ENCODE assay signal across 11 cellular contexts in the genomic region with DNA sequence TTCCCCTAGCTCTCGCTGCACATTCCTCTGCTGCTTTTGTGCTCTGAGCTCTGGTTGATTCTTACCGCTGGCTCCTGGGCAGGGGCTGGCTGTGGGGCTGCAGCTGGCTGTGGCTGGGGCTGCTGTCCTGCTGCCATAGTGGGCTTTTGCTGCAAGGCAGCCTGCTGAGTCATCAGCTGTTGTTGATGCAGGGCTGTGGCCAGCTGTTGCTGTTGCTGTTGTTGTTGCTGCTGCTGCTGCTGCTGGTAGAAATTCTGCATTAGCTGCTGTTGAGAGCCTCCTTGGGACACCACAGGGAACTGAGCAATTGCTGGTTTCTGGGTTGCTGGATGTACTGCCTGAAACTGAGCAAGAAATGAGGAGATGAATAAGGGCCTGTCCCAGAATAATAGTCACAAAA.
DNase-seq lines count a peak whose midpoint lies in the region; ATAC-seq and TF ChIP-seq lines count a peak whose summit lies in the region.
"Had no signal": no experiment of that assay in that cellular context is flagged by ENCODE, and none has a peak within 500 bp of the region (broad histone marks: within the 10 kb centered on the region; RNA-seq: fewer than 3 reads in every experiment).

No MANE protein-coding gene starts in this region.

- H2AK5ac ChIP-seq in H9 (ENCODE audit: insufficient read length, low read length), result no peak overlapping the region

- WGBS in H9 (ENCODE audit: extremely low coverage, insufficient read length, low lambda C conversion rate), result no CpG with 5 or more reads among the region's 2 CpGs

- no peak overlapping the region for H4K8ac ChIP-seq in H9 (replicated peaks; ENCODE audit: insufficient read length, low read depth, low read length)

- H3K4ac ChIP-seq in H9 (ENCODE audit: low read depth, low read length), result no peak overlapping the region

- no peaks in the 10 kb centered on the region for H4K20me1 ChIP-seq in H9 (ENCODE audit: control insufficient read depth, insufficient read depth, insufficient read length)

- H3K4me1 Mint-ChIP-seq in H9, result peaks cover 14 to 21% of the 10 kb centered on the region in 2 experiments
- H3K4me1 Mint-ChIP-seq in activated CD4-positive, alpha-beta T cell treated with anti-CD3 and anti-CD28 coated beads, Interleukin-2, amount 10 ng/mL, durations not matched to agents 7 days and 5 days, result peaks cover 4% of the 10 kb centered on the region
- peaks cover 8% of the 10 kb centered on the region for H3K4me1 Mint-ChIP-seq in activated T-helper 1 cell treated with anti-CD3 and anti-CD28 coated beads, Interleukin-12 subunit alpha, Interleukin-12 subunit beta, Interleukin-2, Interleukin-4 antibody, amounts not matched to agents 30 ng/mL and 10 ng/mL and 1 ng/mL, durations not matched to agents 14 hours and 24 hours and 36 hours (ENCODE audit: low read depth)

- no peaks in the 10 kb centered on the region for H3K79me2 ChIP-seq in H9 (ENCODE audit: insufficient read depth, low read length)

- CTCF ChIA-PET in activated CD4-positive, alpha-beta T cell treated with anti-CD3 and anti-CD28 coated beads, Interleukin-2, amount 10 ng/mL, durations not matched to agents 7 days and 5 days (lab: Charles Lee), result no interaction called here

- no peak overlapping the region for H2BK12ac ChIP-seq in H9 (ENCODE audit: insufficient read length, low read depth, low read length)

- POLR2A ChIA-PET in activated CD4-positive, alpha-beta T cell treated with anti-CD3 and anti-CD28 coated beads, Interleukin-2, amount 10 ng/mL, durations not matched to agents 7 days and 5 days (lab: Charles Lee), result no interaction called here

- H4K91ac ChIP-seq in H9 (ENCODE audit: insufficient read length, low read depth, low read length), result no peak overlapping the region

- H3K4me3 ChIP-seq in cardiac fibroblast (replicated peaks in 1 of 2; ENCODE audit: low read depth in 2 of 2, low read length in 2 of 2), result no peak overlapping the region
- H3K4me3 ChIP-seq: tibial artery had no signal

- H3K4me1 ChIP-seq in H9 (ENCODE audit: insufficient read depth, low read length), result no peaks in the 10 kb centered on the region

- H3K9me3 Mint-ChIP-seq in H9, result no peaks in the 10 kb centered on the region
- H3K9me3 Mint-ChIP-seq in activated CD4-positive, alpha-beta T cell treated with anti-CD3 and anti-CD28 coated beads, Interleukin-2, amount 10 ng/mL, durations not matched to agents 7 days and 5 days, result peaks cover 5% of the 10 kb centered on the region
- H3K9me3 Mint-ChIP-seq in activated T-helper 1 cell treated with anti-CD3 and anti-CD28 coated beads, Interleukin-12 subunit alpha, Interleukin-12 subunit beta, Interleukin-2, Interleukin-4 antibody, amounts not matched to agents 30 ng/mL and 10 ng/mL and 1 ng/mL, durations not matched to agents 14 hours and 24 hours and 36 hours, result peaks cover 4% of the 10 kb centered on the region

- H3K4me3 Mint-ChIP-seq in H9, result no peak overlapping the region
- no peak overlapping the region for H3K4me3 Mint-ChIP-seq in activated CD4-positive, alpha-beta T cell treated with anti-CD3 and anti-CD28 coated beads, Interleukin-2, amount 10 ng/mL, durations not matched to agents 7 days and 5 days
- no peak overlapping the region for H3K4me3 Mint-ChIP-seq in activated T-helper 1 cell treated with anti-CD3 and anti-CD28 coated beads, Interleukin-12 subunit alpha, Interleukin-12 subunit beta, Interleukin-2, Interleukin-4 antibody, amounts not matched to agents 30 ng/mL and 10 ng/mL and 1 ng/mL, durations not matched to agents 14 hours and 24 hours and 36 hours

- H3K27ac Mint-ChIP-seq in H9, result peak overlapping the region; percentile 24 to 85 (median 69)
- H3K27ac Mint-ChIP-seq in activated CD4-positive, alpha-beta T cell treated with anti-CD3 and anti-CD28 coated beads, Interleukin-2, amount 10 ng/mL, durations not matched to agents 7 days and 5 days, result no peak overlapping the region
- no peak overlapping the region for H3K27ac Mint-ChIP-seq in activated T-helper 1 cell treated with anti-CD3 and anti-CD28 coated beads, Interleukin-12 subunit alpha, Interleukin-12 subunit beta, Interleukin-2, Interleukin-4 antibody, amounts not matched to agents 30 ng/mL and 10 ng/mL and 1 ng/mL, durations not matched to agents 14 hours and 24 hours and 36 hours

- H3K56ac ChIP-seq in H9 (ENCODE audit: insufficient read length, low read depth, low read length), result no peak overlapping the region

- no peaks in the 10 kb centered on the region for H3K27me3 Mint-ChIP-seq in H9 (ENCODE audit: low read depth)
- no peaks in the 10 kb centered on the region for H3K27me3 Mint-ChIP-seq in activated CD4-positive, alpha-beta T cell treated with anti-CD3 and anti-CD28 coated beads, Interleukin-2, amount 10 ng/mL, durations not matched to agents 7 days and 5 days
- H3K27me3 Mint-ChIP-seq in activated T-helper 1 cell treated with anti-CD3 and anti-CD28 coated beads, Interleukin-12 subunit alpha, Interleukin-12 subunit beta, Interleukin-2, Interleukin-4 antibody, amounts not matched to agents 30 ng/mL and 10 ng/mL and 1 ng/mL, durations not matched to agents 14 hours and 24 hours and 36 hours (ENCODE audit: insufficient read depth), result no peaks in the 10 kb centered on the region

- no peak overlapping the region for H3K9ac ChIP-seq in H9 (ENCODE audit: extremely low read depth, insufficient read length, low read length)

- H3K36me3 Mint-ChIP-seq in H9 (ENCODE audit: insufficient read depth in 1 of 3, low read depth in 3 of 3), result peaks cover 25 to 58% (median 43%) of the 10 kb centered on the region in 3 experiments; a peak in 6 of 7 replicates
- peaks cover 79% of the 10 kb centered on the region for H3K36me3 Mint-ChIP-seq in activated CD4-positive, alpha-beta T cell treated with anti-CD3 and anti-CD28 coated beads, Interleukin-2, amount 10 ng/mL, durations not matched to agents 7 days and 5 days (ENCODE audit: low read depth)
- H3K36me3 Mint-ChIP-seq in activated T-helper 1 cell treated with anti-CD3 and anti-CD28 coated beads, Interleukin-12 subunit alpha, Interleukin-12 subunit beta, Interleukin-2, Interleukin-4 antibody, amounts not matched to agents 30 ng/mL and 10 ng/mL and 1 ng/mL, durations not matched to agents 14 hours and 24 hours and 36 hours (ENCODE audit: low read depth), result peaks cover 68% of the 10 kb centered on the region

- H4K5ac ChIP-seq in H9 (ENCODE audit: insufficient read length, low read depth, low read length), result no peak overlapping the region

- no peak overlapping the region for H3K4me2 ChIP-seq in H9 (ENCODE audit: insufficient read depth, insufficient read length, low read length)

- H3K9me3 ChIP-seq in H9 (ENCODE audit: control insufficient read depth, low read depth, low read length), result no peaks in the 10 kb centered on the region
- H3K9me3 ChIP-seq: tibial artery had no signal

- H3K23ac ChIP-seq in H9 (ENCODE audit: insufficient read length, low read depth, low read length), result no peak overlapping the region

- H3K23me2 ChIP-seq in H9 (ENCODE audit: insufficient read length, low read depth, low read length, poor library complexity, severe bottlenecking), result no peaks in the 10 kb centered on the region

- intact Hi-C loops in activated T-helper 1 cell treated with anti-CD3 and anti-CD28 coated beads, Interleukin-12 subunit alpha, Interleukin-12 subunit beta, Interleukin-2, Interleukin-4 antibody, amounts not matched to agents 30 ng/mL and 10 ng/mL and 1 ng/mL, durations not matched to agents 14 hours and 24 hours and 36 hours (cut with micrococcal nuclease), result no loop called here

- no peaks in the 10 kb centered on the region for H3K79me1 ChIP-seq in H9 (ENCODE audit: insufficient read depth, low read depth, low read length, poor library complexity, severe bottlenecking)

- H3K27me3 ChIP-seq in H9 (ENCODE audit: insufficient read depth, low read length), result no peaks in the 10 kb centered on the region
- no peaks in the 10 kb centered on the region for H3K27me3 ChIP-seq in layer of hippocampus (ENCODE audit: control insufficient read depth, insufficient read depth, low read length)
- H3K27me3 ChIP-seq: tibial artery had no signal

- H3T11ph ChIP-seq in H9 (ENCODE audit: low read length), result no peak overlapping the region

- no peak overlapping the region; the same call in 1 of the 2 replicates for H3K14ac ChIP-seq in H9 (ENCODE audit: insufficient read depth, low read length)

- no peak for TF ChIP-seq CTCF in H9 (conservative IDR thresholded peaks at IDR 0.05)
- peak; percentile 16 for TF ChIP-seq CTCF in cardiac fibroblast (IDR thresholded peaks at IDR 0.05; ENCODE audit: low read depth, low read length)

- no peak overlapping the region for H2BK5ac ChIP-seq in H9 (ENCODE audit: insufficient read length, low read length)

- no peak overlapping the region for H2BK120ac ChIP-seq in H9 (ENCODE audit: low read depth, low read length, poor library complexity, severe bottlenecking)

- ATAC-seq in GM21717 (IDR thresholded peaks at IDR 0.05; ENCODE audit: unreplicated experiment) (no peak), HG03045 (IDR thresholded peaks at IDR 0.05; ENCODE audit: unreplicated experiment) (no peak)

- H2AFZ ChIP-seq in H9 (ENCODE audit: low read length), result no peak overlapping the region

- H2BK20ac ChIP-seq in H9 (ENCODE audit: low read depth, low read length, poor library complexity, severe bottlenecking), result no peak overlapping the region

- H3K27ac ChIP-seq in H9 (ENCODE audit: insufficient read length, low read depth, low read length) (no peak overlapping the region), layer of hippocampus (ENCODE audit: low read depth, low read length) (peak overlapping the region; percentile 75)

- H3K18ac ChIP-seq in H9 (ENCODE audit: insufficient read length, low read depth, low read length), result no peak overlapping the region

- no peak overlapping the region for H2BK15ac ChIP-seq in H9 (ENCODE audit: low read depth, low read length)

- DNase-seq in A172 (ENCODE audit: low spot score) (peak; percentile 36), H9 (peak; percentile 60), cardiac fibroblast (ENCODE audit: low read depth in 2 of 2) (peak; percentile 83 to 84)
- no peak for DNase-seq in activated CD4-positive, alpha-beta T cell treated with anti-CD3 and anti-CD28 coated beads, Interleukin-2, amount 10 ng/mL, durations not matched to agents 7 days and 5 days
- DNase-seq in activated T-helper 1 cell treated with anti-CD3 and anti-CD28 coated beads, Interleukin-12 subunit alpha, Interleukin-12 subunit beta, Interleukin-2, Interleukin-4 antibody, amounts not matched to agents 30 ng/mL and 10 ng/mL and 1 ng/mL, durations not matched to agents 14 hours and 24 hours and 36 hours (ENCODE audit: low spot score), result no peak
- DNase-seq: cortex of kidney, DND-41 had no signal

Comparison
In these comparisons a context has a peak if more than half of its experiments do, and no peak if none do; other contexts are left out.
1. DNase-seq: peak in A172 (single experiment), H9 (single experiment) and cardiac fibroblast (2 of 2); none in activated CD4-positive, alpha-beta T cell treated with anti-CD3 and anti-CD28 coated beads, Interleukin-2, amount 10 ng/mL, durations not matched to agents 7 days and 5 days (single experiment) and activated T-helper 1 cell treated with anti-CD3 and anti-CD28 coated beads, Interleukin-12 subunit alpha, Interleukin-12 subunit beta, Interleukin-2, Interleukin-4 antibody, amounts not matched to agents 30 ng/mL and 10 ng/mL and 1 ng/mL, durations not matched to agents 14 hours and 24 hours and 36 hours (single experiment).
2. H3K27ac Mint-ChIP-seq: peak in H9 (3 of 3); none in activated CD4-positive, alpha-beta T cell treated with anti-CD3 and anti-CD28 coated beads, Interleukin-2, amount 10 ng/mL, durations not matched to agents 7 days and 5 days (single experiment) and activated T-helper 1 cell treated with anti-CD3 and anti-CD28 coated beads, Interleukin-12 subunit alpha, Interleukin-12 subunit beta, Interleukin-2, Interleukin-4 antibody, amounts not matched to agents 30 ng/mL and 10 ng/mL and 1 ng/mL, durations not matched to agents 14 hours and 24 hours and 36 hours (single experiment).